In the genomic region with DNA sequence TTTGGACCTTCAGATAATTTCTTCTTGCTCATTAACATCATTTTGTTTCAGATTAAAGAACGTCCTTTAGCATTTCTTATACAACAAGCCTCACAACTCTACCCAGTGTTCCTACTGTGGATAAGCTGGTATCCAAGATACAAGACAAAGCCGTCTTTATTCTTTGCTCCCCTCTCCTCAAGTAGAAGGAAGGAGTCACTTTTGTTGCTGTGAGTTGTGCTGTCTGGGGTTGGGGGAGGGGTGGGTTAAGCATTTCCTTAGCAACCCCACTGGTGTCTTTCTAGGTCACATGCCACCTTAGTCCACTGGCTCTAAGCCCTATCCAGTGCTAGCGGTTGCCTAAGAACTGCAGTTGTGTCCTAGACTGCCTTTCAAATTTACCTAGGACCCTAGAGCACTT, we compare ENCODE assay signal across 24 cellular contexts.
"Had no signal": no experiment of that assay in that cellular context is flagged by ENCODE, and none has a peak within 500 bp of the region (broad histone marks: within the 10 kb centered on the region; RNA-seq: fewer than 3 reads in every experiment).

No MANE protein-coding gene starts in this region.

- H3K27ac ChIP-seq: dorsolateral prefrontal cortex, epithelial cell of prostate, esophagus muscularis mucosa, gastroesophageal sphincter, left ventricle myocardium inferior, lower lobe of right lung, ovary, right atrium auricular region, sigmoid colon, skin epidermis, stomach, thoracic aorta, transverse colon had no signal

- H3K4me1 Mint-ChIP-seq: immature natural killer cell, memory B cell, naive B cell, nephron had no signal

- H3K27me3 Mint-ChIP-seq: memory B cell had no signal

- H3K27ac Mint-ChIP-seq: immature natural killer cell, memory B cell, nephron had no signal

- H3K36me3 Mint-ChIP-seq: immature natural killer cell, memory B cell, naive B cell had no signal

- H3K27me3 ChIP-seq: esophagus muscularis mucosa, gastroesophageal sphincter, ovary, right atrium auricular region, sigmoid colon, stomach, transverse colon had no signal

- H3K4me3 Mint-ChIP-seq: immature natural killer cell, memory B cell, naive B cell, nephron had no signal

- H3K9me3 ChIP-seq: lower lobe of right lung, ovary, sigmoid colon, thoracic aorta had no signal

- H3K4me1 ChIP-seq: esophagus muscularis mucosa, gastroesophageal sphincter, left ventricle myocardium inferior, lower lobe of right lung, right atrium auricular region, sigmoid colon, stomach, transverse colon had no signal

- H3K36me3 ChIP-seq: esophagus muscularis mucosa, gastroesophageal sphincter, left ventricle myocardium inferior, lower lobe of right lung, ovary, right atrium auricular region, sigmoid colon, stomach, thoracic aorta, transverse colon had no signal

- ATAC-seq: gastroesophageal sphincter, left cardiac atrium, lower lobe of right lung had no signal

- H3K4me3 ChIP-seq: dorsolateral prefrontal cortex, esophagus muscularis mucosa, gastroesophageal sphincter, left ventricle myocardium inferior, lower lobe of right lung, ovary, right atrium auricular region, sigmoid colon, skin epidermis, stomach, thoracic aorta, transverse colon had no signal

- DNase-seq: cortex of kidney; dorsolateral prefrontal cortex; effector memory CD4-positive, alpha-beta T cell; immature natural killer cell; left cardiac atrium; left ventricle myocardium inferior; lower lobe of right lung; naive B cell; ovary; sigmoid colon; stimulated activated CD4-positive, alpha-beta T cell treated with anti-CD3 and anti-CD28 coated beads, Interleukin-2, amount 100 ng/mL, for 24 hours; stimulated activated CD4-positive, alpha-beta T cell treated with anti-CD3 and anti-CD28 coated beads, Interleukin-4, amount 100 ng/mL, for 4 hours; stimulated activated naive CD4-positive, alpha-beta T cell; stomach; substantia nigra; transverse colon had no signal
